Comparison of ENCODE assay signal across 4 cellular contexts in genomic region chr9:21959268-21959667, GRCh38. TPM values are rescaled to one million over a fixed set of nuclear protein-coding genes. Genes with fewer than 3 reads are reported as not detected.
"Had no signal": no experiment of that assay in that cellular context is flagged by ENCODE, and none has a peak within 500 bp of the region (broad histone marks: within the 10 kb centered on the region; RNA-seq: fewer than 3 reads in every experiment).

No MANE protein-coding gene starts in this region.

RNA-seq across cellular contexts. Expression of gene CDKN2B-AS1, which starts 35.3 kb away (rescaled TPM):
- total RNA-seq: H1, H4, H9 had no signal
- polyA plus RNA-seq: GM23338, H1 had no signal

RNA-seq across cellular contexts. Expression of gene CDKN2B, which starts 49.8 kb away (rescaled TPM):
- total RNA-seq: H4 had no signal
